Comparison of ENCODE assay signal across 26 cellular contexts in genomic region chr13:113942591-113943103, GRCh38. TPM values are rescaled to one million over a fixed set of nuclear protein-coding genes. Genes with fewer than 3 reads are reported as not detected.
"Had no signal": no experiment of that assay in that cellular context is flagged by ENCODE, and none has a peak within 500 bp of the region (broad histone marks: within the 10 kb centered on the region; RNA-seq: fewer than 3 reads in every experiment).

No MANE protein-coding gene starts in this region.

- H3K4me3 Mint-ChIP-seq: activated CD4-positive, alpha-beta memory T cell treated with anti-CD3 and anti-CD28 coated beads, Interleukin-2, amount 10 ng/mL, durations not matched to agents 7 days and 5 days; activated CD4-positive, alpha-beta T cell treated with anti-CD3 and anti-CD28 coated beads, Interleukin-2, amount 10 ng/mL, durations not matched to agents 7 days and 5 days; activated CD8-positive, alpha-beta memory T cell treated with anti-CD3 and anti-CD28 coated beads, Interleukin-2, amount 10 ng/mL, durations not matched to agents 7 days and 5 days; effector memory CD8-positive, alpha-beta T cell; naive thymus-derived CD4-positive, alpha-beta T cell; neural crest cell; stimulated activated naive CD8-positive, alpha-beta T cell treated with anti-CD3 and anti-CD28 coated beads, Interleukin-15, Interleukin-2, amounts not matched to agents 100 ng/mL and 50 ng/mL, for 24 hours; WTC11 had no signal

- H3K9me3 ChIP-seq: gastrocnemius medialis, thoracic aorta had no signal

- H3K27me3 Mint-ChIP-seq: activated CD4-positive, alpha-beta memory T cell treated with anti-CD3 and anti-CD28 coated beads, Interleukin-2, amount 10 ng/mL, durations not matched to agents 7 days and 5 days; activated CD4-positive, alpha-beta T cell treated with anti-CD3 and anti-CD28 coated beads, Interleukin-2, amount 10 ng/mL, durations not matched to agents 7 days and 5 days; naive thymus-derived CD4-positive, alpha-beta T cell; stimulated activated naive CD8-positive, alpha-beta T cell treated with anti-CD3 and anti-CD28 coated beads, Interleukin-15, Interleukin-2, amounts not matched to agents 100 ng/mL and 50 ng/mL, for 24 hours had no signal

- H3K36me3 Mint-ChIP-seq: activated CD8-positive, alpha-beta memory T cell treated with anti-CD3 and anti-CD28 coated beads, Interleukin-2, amount 10 ng/mL, durations not matched to agents 7 days and 5 days; activated naive CD4-positive, alpha-beta T cell treated with anti-CD3 and anti-CD28 coated beads, Interleukin-2, amount 50 U/mL, for 72 hours; WTC11 had no signal

- DNase-seq: activated CD4-positive, alpha-beta memory T cell treated with anti-CD3 and anti-CD28 coated beads, Interleukin-2, amount 10 ng/mL, durations not matched to agents 7 days and 5 days; activated CD4-positive, alpha-beta T cell treated with anti-CD3 and anti-CD28 coated beads for 1 hour; activated CD4-positive, alpha-beta T cell treated with anti-CD3 and anti-CD28 coated beads, Interleukin-2, amount 10 ng/mL, durations not matched to agents 7 days and 5 days; activated CD8-positive, alpha-beta memory T cell treated with anti-CD3 and anti-CD28 coated beads, Interleukin-2, amount 10 ng/mL, durations not matched to agents 7 days and 5 days; activated naive CD4-positive, alpha-beta T cell; activated T-cell treated with anti-CD3 and anti-CD28 coated beads, Interleukin-2, amount 50 U/mL, for 48 hours; anterior cingulate cortex; cortex of kidney; effector memory CD8-positive, alpha-beta T cell; erythroblast; gastrocnemius medialis; glutamatergic neuron; mammary epithelial cell; midbrain; naive thymus-derived CD4-positive, alpha-beta T cell; occipital lobe; right cardiac atrium; stimulated activated CD4-positive, alpha-beta T cell treated with anti-CD3 and anti-CD28 coated beads, Interleukin-4, amount 100 ng/mL, for 1 hour; T-helper 2 cell; trophoblast cell had no signal

- H3K27ac Mint-ChIP-seq: activated CD4-positive, alpha-beta memory T cell treated with anti-CD3 and anti-CD28 coated beads, Interleukin-2, amount 10 ng/mL, durations not matched to agents 7 days and 5 days; activated CD4-positive, alpha-beta T cell treated with anti-CD3 and anti-CD28 coated beads, Interleukin-2, amount 10 ng/mL, durations not matched to agents 7 days and 5 days; activated CD8-positive, alpha-beta memory T cell treated with anti-CD3 and anti-CD28 coated beads, Interleukin-2, amount 10 ng/mL, durations not matched to agents 7 days and 5 days; stimulated activated naive CD8-positive, alpha-beta T cell treated with anti-CD3 and anti-CD28 coated beads, Interleukin-15, Interleukin-2, amounts not matched to agents 100 ng/mL and 50 ng/mL, for 24 hours; WTC11 had no signal

- ATAC-seq: activated CD8-positive, alpha-beta memory T cell treated with anti-CD3 and anti-CD28 coated beads, Interleukin-2, amount 10 ng/mL, durations not matched to agents 7 days and 5 days; effector memory CD8-positive, alpha-beta T cell; gastrocnemius medialis; naive thymus-derived CD4-positive, alpha-beta T cell; right cardiac atrium; WTC11 had no signal

- H3K9me3 Mint-ChIP-seq: activated CD4-positive, alpha-beta memory T cell treated with anti-CD3 and anti-CD28 coated beads, Interleukin-2, amount 10 ng/mL, durations not matched to agents 7 days and 5 days; activated CD4-positive, alpha-beta T cell treated with anti-CD3 and anti-CD28 coated beads, Interleukin-2, amount 10 ng/mL, durations not matched to agents 7 days and 5 days; activated naive CD4-positive, alpha-beta T cell treated with anti-CD3 and anti-CD28 coated beads, Interleukin-2, amount 50 U/mL, for 72 hours; effector memory CD8-positive, alpha-beta T cell; neural crest cell; stimulated activated naive CD8-positive, alpha-beta T cell treated with anti-CD3 and anti-CD28 coated beads, Interleukin-15, Interleukin-2, amounts not matched to agents 100 ng/mL and 50 ng/mL, for 24 hours; WTC11 had no signal

- H3K4me1 Mint-ChIP-seq: activated CD4-positive, alpha-beta memory T cell treated with anti-CD3 and anti-CD28 coated beads, Interleukin-2, amount 10 ng/mL, durations not matched to agents 7 days and 5 days; activated CD4-positive, alpha-beta T cell treated with anti-CD3 and anti-CD28 coated beads, Interleukin-2, amount 10 ng/mL, durations not matched to agents 7 days and 5 days; activated CD8-positive, alpha-beta memory T cell treated with anti-CD3 and anti-CD28 coated beads, Interleukin-2, amount 10 ng/mL, durations not matched to agents 7 days and 5 days; WTC11 had no signal

RNA-seq across cellular contexts. Expression of gene C13orf46, which starts 31.2 kb away (rescaled TPM):
- total RNA-seq: bronchial epithelial cell had no signal
